In genomic region chrX:17377795-17378194, GRCh38 we compare ENCODE assay signal across 1 cellular context.
TF ChIP-seq lines count a peak whose summit lies in the region.

No MANE protein-coding gene starts in this region.

TF ChIP-seq in IMR-90, 13 proteins besides CTCF, POLR2A, EP300 and RAD21 (continued from another document):
- no peak for TF ChIP-seq USF2 (IDR thresholded peaks at IDR 0.05; ENCODE audit: low read depth, low read length)
- no peak for TF ChIP-seq MAFK (IDR thresholded peaks at IDR 0.05; ENCODE audit: low read depth, low read length)
